ENCODE assay signal across 10 cellular contexts in genomic region chr3:107065094-107065861, GRCh38.
A peak's percentile ranks its signal among the peaks of the same experiment; 100 is the strongest.
DNase-seq lines count a peak whose midpoint lies in the region; ATAC-seq and TF ChIP-seq lines count a peak whose summit lies in the region.
"Had no signal": no experiment of that assay in that cellular context is flagged by ENCODE, and none has a peak within 500 bp of the region (broad histone marks: within the 10 kb centered on the region; RNA-seq: fewer than 3 reads in every experiment).

No MANE protein-coding gene starts in this region.

- no peaks in the 10 kb centered on the region for H3K9me3 ChIP-seq in ascending aorta

- no peaks in the 10 kb centered on the region for H3K27me3 ChIP-seq in ascending aorta

- peaks cover 2% of the 10 kb centered on the region for H3K9me3 Mint-ChIP-seq in activated CD8-positive, alpha-beta memory T cell treated with anti-CD3 and anti-CD28 coated beads, Interleukin-2, amount 10 ng/mL, durations not matched to agents 7 days and 5 days (ENCODE audit: low read depth)
- H3K9me3 Mint-ChIP-seq in natural killer cell: no peaks in the 10 kb centered on the region
- H3K9me3 Mint-ChIP-seq: naive B cell had no signal

- CTCF ChIA-PET in activated CD8-positive, alpha-beta memory T cell treated with anti-CD3 and anti-CD28 coated beads, Interleukin-2, amount 10 ng/mL, durations not matched to agents 7 days and 5 days (lab: Charles Lee): interaction anchor here (0.7 to 1.9 kb wide), 8 partner anchors 10 to 237 kb away, joined by 3 to 5 read pairs (median 3); no protein-coding TSS in a partner anchor

- no peak overlapping the region for H3K27ac Mint-ChIP-seq in activated CD8-positive, alpha-beta memory T cell treated with anti-CD3 and anti-CD28 coated beads, Interleukin-2, amount 10 ng/mL, durations not matched to agents 7 days and 5 days
- no peak overlapping the region for H3K27ac Mint-ChIP-seq in natural killer cell

- H3K36me3 Mint-ChIP-seq in activated CD8-positive, alpha-beta memory T cell treated with anti-CD3 and anti-CD28 coated beads, Interleukin-2, amount 10 ng/mL, durations not matched to agents 7 days and 5 days: no peaks in the 10 kb centered on the region
- no peaks in the 10 kb centered on the region for H3K36me3 Mint-ChIP-seq in natural killer cell
- H3K36me3 Mint-ChIP-seq: naive B cell had no signal

- H3K4me1 Mint-ChIP-seq in activated CD8-positive, alpha-beta memory T cell treated with anti-CD3 and anti-CD28 coated beads, Interleukin-2, amount 10 ng/mL, durations not matched to agents 7 days and 5 days: peaks cover 16% of the 10 kb centered on the region
- H3K4me1 Mint-ChIP-seq in natural killer cell: peaks cover 6 to 7% of the 10 kb centered on the region in 2 donors

- peak; percentile 7 for DNase-seq in CMK (ENCODE audit: low read depth)
- peak; percentile 32 for DNase-seq in NCI-H2029 (lab: John Stamatoyannopoulos, UW)
- DNase-seq in ascending aorta (ENCODE audit: low spot score in 2 of 2): no peak
- peak; percentile 29 for DNase-seq in midbrain (lab: John Stamatoyannopoulos, UW)
- DNase-seq in activated CD8-positive, alpha-beta memory T cell treated with anti-CD3 and anti-CD28 coated beads, Interleukin-2, amount 10 ng/mL, durations not matched to agents 7 days and 5 days: no peak
- DNase-seq in natural killer cell: no peak
- DNase-seq: GF-D8 had no signal

- H3K27me3 Mint-ChIP-seq in activated CD8-positive, alpha-beta memory T cell treated with anti-CD3 and anti-CD28 coated beads, Interleukin-2, amount 10 ng/mL, durations not matched to agents 7 days and 5 days: peaks cover 16% of the 10 kb centered on the region
- H3K27me3 Mint-ChIP-seq in natural killer cell (ENCODE audit: low read depth in 2 of 2): no peaks in the 10 kb centered on the region

- peak overlapping the region; percentile 13 to 37 for H3K27ac ChIP-seq in ascending aorta

- H3K4me3 Mint-ChIP-seq in activated CD8-positive, alpha-beta memory T cell treated with anti-CD3 and anti-CD28 coated beads, Interleukin-2, amount 10 ng/mL, durations not matched to agents 7 days and 5 days: no peak overlapping the region
- no peak overlapping the region for H3K4me3 Mint-ChIP-seq in natural killer cell
- H3K4me3 Mint-ChIP-seq: naive B cell had no signal

- H3K4me3 ChIP-seq in ascending aorta: no peak overlapping the region

- TF ChIP-seq CTCF in ascending aorta (IDR thresholded peaks at IDR 0.05): no peak
- TF ChIP-seq CTCF in natural killer cell (IDR thresholded peaks at IDR 0.05): no peak

- intact Hi-C loops in ascending aorta (cut with DNase I): loop anchor here (10.0 kb wide), 1 partner anchor 1380 kb away; no protein-coding TSS in a partner anchor
- intact Hi-C loops in natural killer cell (cut with micrococcal nuclease): no loop called here

- peaks cover 4 to 8% of the 10 kb centered on the region in 2 donors for H3K4me1 ChIP-seq in ascending aorta

- ATAC-seq in activated CD8-positive, alpha-beta memory T cell treated with anti-CD3 and anti-CD28 coated beads, Interleukin-2, amount 10 ng/mL, durations not matched to agents 7 days and 5 days: no peak
- ATAC-seq in HG03469 (IDR thresholded peaks at IDR 0.05; ENCODE audit: unreplicated experiment) (no peak), natural killer cell (no peak), HG02678 (IDR thresholded peaks at IDR 0.05; ENCODE audit: unreplicated experiment) (no peak)

- no peaks in the 10 kb centered on the region for H3K36me3 ChIP-seq in ascending aorta

Comparison
In these comparisons a context has a peak if more than half of its experiments do, and no peak if none do; other contexts are left out.
1. DNase-seq: peak in CMK (single experiment), NCI-H2029 (single experiment) and midbrain (single experiment); none in ascending aorta (0 of 2), activated CD8-positive, alpha-beta memory T cell treated with anti-CD3 and anti-CD28 coated beads, Interleukin-2, amount 10 ng/mL, durations not matched to agents 7 days and 5 days (single experiment) and natural killer cell (single experiment).